ENCODE assay signal across 18 cellular contexts in genomic region chr1:248627971-248628844, GRCh38. TPM values are rescaled to one million over a fixed set of nuclear protein-coding genes. Genes with fewer than 3 reads are reported as not detected.
DNase-seq lines count a peak whose midpoint lies in the region; ATAC-seq and TF ChIP-seq lines count a peak whose summit lies in the region.
"Had no signal": no experiment of that assay in that cellular context is flagged by ENCODE, and none has a peak within 500 bp of the region (broad histone marks: within the 10 kb centered on the region; RNA-seq: fewer than 3 reads in every experiment).

No MANE protein-coding gene starts in this region.

- H3K4me1 ChIP-seq in MM.1S (ENCODE audit: low read length): no peaks in the 10 kb centered on the region
- H3K4me1 ChIP-seq: Caco-2 had no signal

- no peak overlapping the region for H3K4me3 ChIP-seq in MM.1S (ENCODE audit: low read length)

- no peaks in the 10 kb centered on the region for H3K9me3 Mint-ChIP-seq in stimulated activated memory B cell treated with anti-CD40 and anti-IgM and Interleukin-4, amounts not matched to agents 10 μg/mL and 1 μg/mL and 100 μg/mL, for 72 hours
- peaks cover 9% of the 10 kb centered on the region for H3K9me3 Mint-ChIP-seq in Calu3 (ENCODE audit: low read depth, unreplicated experiment)
- H3K9me3 Mint-ChIP-seq: stimulated activated naive CD8-positive, alpha-beta T cell treated with anti-CD3 and anti-CD28 coated beads, Interleukin-15, Interleukin-2, amounts not matched to agents 100 ng/mL and 50 ng/mL, for 24 hours had no signal

- intact Hi-C loops in Calu3 (cut with micrococcal nuclease; ENCODE audit: unreplicated experiment): no loop called here

- H3K9me3 ChIP-seq in MM.1S (replicated peaks; ENCODE audit: insufficient read depth, low read length): no peaks in the 10 kb centered on the region
- H3K9me3 ChIP-seq: Caco-2 had no signal

- ATAC-seq in GM18907 (IDR thresholded peaks at IDR 0.05; ENCODE audit: unreplicated experiment) (peak; percentile 73), GM21529 (IDR thresholded peaks at IDR 0.05; ENCODE audit: unreplicated experiment) (peak; percentile 99), HG03066 (IDR thresholded peaks at IDR 0.05; ENCODE audit: low read depth, unreplicated experiment) (peak; percentile 94)
- ATAC-seq in stimulated activated memory B cell treated with anti-CD40 and anti-IgM and Interleukin-4, amounts not matched to agents 10 μg/mL and 1 μg/mL and 100 μg/mL, for 72 hours: peak; percentile 74
- ATAC-seq: activated CD8-positive, alpha-beta memory T cell treated with anti-CD3 and anti-CD28 coated beads, Interleukin-2, amount 10 ng/mL, durations not matched to agents 7 days and 5 days had no signal

- H3K27me3 ChIP-seq in MM.1S (replicated peaks; ENCODE audit: insufficient read depth, low read length): no peaks in the 10 kb centered on the region

- no peaks in the 10 kb centered on the region for H3K9me2 ChIP-seq in MM.1S (replicated peaks; ENCODE audit: insufficient read depth, low read length)

- H3K27ac Mint-ChIP-seq in stimulated activated memory B cell treated with anti-CD40 and anti-IgM and Interleukin-4, amounts not matched to agents 10 μg/mL and 1 μg/mL and 100 μg/mL, for 72 hours: peak overlapping the region; percentile 74
- H3K27ac Mint-ChIP-seq in Calu3 (ENCODE audit: unreplicated experiment): no peak overlapping the region
- H3K27ac Mint-ChIP-seq: activated CD8-positive, alpha-beta memory T cell treated with anti-CD3 and anti-CD28 coated beads, Interleukin-2, amount 10 ng/mL, durations not matched to agents 7 days and 5 days; activated naive CD8-positive, alpha-beta T cell; mesothelial cell of epicardium; stimulated activated naive CD8-positive, alpha-beta T cell treated with anti-CD3 and anti-CD28 coated beads, Interleukin-15, Interleukin-2, amounts not matched to agents 100 ng/mL and 50 ng/mL, for 24 hours had no signal

- peak overlapping the region; percentile 40 for H3K4me3 Mint-ChIP-seq in stimulated activated memory B cell treated with anti-CD40 and anti-IgM and Interleukin-4, amounts not matched to agents 10 μg/mL and 1 μg/mL and 100 μg/mL, for 72 hours
- no peak overlapping the region for H3K4me3 Mint-ChIP-seq in Calu3 (ENCODE audit: low read depth, unreplicated experiment)
- H3K4me3 Mint-ChIP-seq: activated CD8-positive, alpha-beta memory T cell treated with anti-CD3 and anti-CD28 coated beads, Interleukin-2, amount 10 ng/mL, durations not matched to agents 7 days and 5 days; activated naive CD8-positive, alpha-beta T cell; mesothelial cell of epicardium; stimulated activated naive CD8-positive, alpha-beta T cell treated with anti-CD3 and anti-CD28 coated beads, Interleukin-15, Interleukin-2, amounts not matched to agents 100 ng/mL and 50 ng/mL, for 24 hours had no signal

- H3K36me3 Mint-ChIP-seq in stimulated activated memory B cell treated with anti-CD40 and anti-IgM and Interleukin-4, amounts not matched to agents 10 μg/mL and 1 μg/mL and 100 μg/mL, for 72 hours: peaks cover 6% of the 10 kb centered on the region
- no peaks in the 10 kb centered on the region for H3K36me3 Mint-ChIP-seq in Calu3 (ENCODE audit: insufficient read depth, unreplicated experiment)
- H3K36me3 Mint-ChIP-seq: activated CD8-positive, alpha-beta memory T cell treated with anti-CD3 and anti-CD28 coated beads, Interleukin-2, amount 10 ng/mL, durations not matched to agents 7 days and 5 days; activated naive CD8-positive, alpha-beta T cell; mesothelial cell of epicardium had no signal

- CTCF ChIA-PET in Calu3 (lab: Charles Lee): no interaction called here

- no peak overlapping the region for H3K9ac ChIP-seq in MM.1S (ENCODE audit: low read length)

- no TSS peak for BruUV-seq in Calu3 (replicated peaks; lab: Mats Ljungman, UMichigan)

- no peaks in the 10 kb centered on the region for H3K27me3 Mint-ChIP-seq in stimulated activated memory B cell treated with anti-CD40 and anti-IgM and Interleukin-4, amounts not matched to agents 10 μg/mL and 1 μg/mL and 100 μg/mL, for 72 hours
- H3K27me3 Mint-ChIP-seq in Calu3 (ENCODE audit: unreplicated experiment): no peaks in the 10 kb centered on the region
- H3K27me3 Mint-ChIP-seq: activated CD8-positive, alpha-beta memory T cell treated with anti-CD3 and anti-CD28 coated beads, Interleukin-2, amount 10 ng/mL, durations not matched to agents 7 days and 5 days; activated naive CD8-positive, alpha-beta T cell; stimulated activated naive CD8-positive, alpha-beta T cell treated with anti-CD3 and anti-CD28 coated beads, Interleukin-15, Interleukin-2, amounts not matched to agents 100 ng/mL and 50 ng/mL, for 24 hours had no signal

- peaks cover 7% of the 10 kb centered on the region for H3K4me1 Mint-ChIP-seq in stimulated activated memory B cell treated with anti-CD40 and anti-IgM and Interleukin-4, amounts not matched to agents 10 μg/mL and 1 μg/mL and 100 μg/mL, for 72 hours
- no peaks in the 10 kb centered on the region for H3K4me1 Mint-ChIP-seq in Calu3 (ENCODE audit: low read depth, unreplicated experiment)
- H3K4me1 Mint-ChIP-seq: activated CD8-positive, alpha-beta memory T cell treated with anti-CD3 and anti-CD28 coated beads, Interleukin-2, amount 10 ng/mL, durations not matched to agents 7 days and 5 days; mesothelial cell of epicardium had no signal

- H4K20me1 ChIP-seq in MM.1S (ENCODE audit: insufficient read depth, low read length): no peaks in the 10 kb centered on the region

- H2AFZ ChIP-seq in MM.1S (ENCODE audit: low read length): no peak overlapping the region

- TF ChIP-seq CTCF in MM.1S (IDR thresholded peaks at IDR 0.05; ENCODE audit: low read length) (no peak), Calu3 (IDR thresholded peaks at IDR 0.05; ENCODE audit: unreplicated experiment) (no peak)

- H3K79me2 ChIP-seq in MM.1S (ENCODE audit: low read length): no peaks in the 10 kb centered on the region

- H3K4me2 ChIP-seq in MM.1S (ENCODE audit: low read depth, low read length): no peak overlapping the region

- H3K27ac ChIP-seq in MM.1S (ENCODE audit: low read length): no peak overlapping the region
- H3K27ac ChIP-seq: HL-60, RWPE1 had no signal

- no peaks in the 10 kb centered on the region for H3K36me3 ChIP-seq in MM.1S (replicated peaks; ENCODE audit: insufficient read depth, low read length)

- DNase-seq in NAMALWA (ENCODE audit: low spot score) (no peak), MM.1S (no peak), Calu3 (no peak)
- DNase-seq: activated CD8-positive, alpha-beta memory T cell treated with anti-CD3 and anti-CD28 coated beads, Interleukin-2, amount 10 ng/mL, durations not matched to agents 7 days and 5 days; Caco-2; NCI-H345; stimulated activated CD4-positive, alpha-beta T cell treated with anti-CD3 and anti-CD28 coated beads, Interleukin-1b, Interleukin-23, amount 100 ng/mL, for 48 hours had no signal

- H3F3A ChIP-seq in MM.1S (ENCODE audit: insufficient read depth, low read length): no peaks in the 10 kb centered on the region

RNA-seq across cellular contexts. Expression of gene OR2T11, which starts 6.7 kb away (rescaled TPM):
- total RNA-seq in Calu3 (2022): not detected in 2 replicates
- total RNA-seq: activated CD8-positive, alpha-beta memory T cell treated with anti-CD3 and anti-CD28 coated beads, Interleukin-2, amount 10 ng/mL, durations not matched to agents 7 days and 5 days; Caco-2; epithelial cell of proximal tubule; M059J; mesothelial cell of epicardium had no signal

RNA-seq across cellular contexts. Expression of gene OR2T35, which starts 16.9 kb away (rescaled TPM):
- total RNA-seq in Calu3 (2022): not detected in 2 replicates
- total RNA-seq: activated CD8-positive, alpha-beta memory T cell treated with anti-CD3 and anti-CD28 coated beads, Interleukin-2, amount 10 ng/mL, durations not matched to agents 7 days and 5 days; Caco-2; epithelial cell of proximal tubule; M059J; mesothelial cell of epicardium had no signal

RNA-seq across cellular contexts. Expression of gene OR2T27, which starts 27.1 kb away (rescaled TPM):
- not detected in 2 replicates for total RNA-seq in Calu3 (2022)
- total RNA-seq: activated CD8-positive, alpha-beta memory T cell treated with anti-CD3 and anti-CD28 coated beads, Interleukin-2, amount 10 ng/mL, durations not matched to agents 7 days and 5 days; Caco-2; epithelial cell of proximal tubule; M059J; mesothelial cell of epicardium had no signal

RNA-seq across cellular contexts. Expression of gene OR2T10, which starts 30.7 kb away (rescaled TPM):
- not detected in 2 replicates for total RNA-seq in Calu3 (2022)
- total RNA-seq: activated CD8-positive, alpha-beta memory T cell treated with anti-CD3 and anti-CD28 coated beads, Interleukin-2, amount 10 ng/mL, durations not matched to agents 7 days and 5 days; Caco-2; epithelial cell of proximal tubule; M059J; mesothelial cell of epicardium had no signal

RNA-seq across cellular contexts. Expression of gene OR2T34, which starts 53.7 kb away (rescaled TPM):
- not detected in 2 replicates for total RNA-seq in Calu3 (2022)
- total RNA-seq: activated CD8-positive, alpha-beta memory T cell treated with anti-CD3 and anti-CD28 coated beads, Interleukin-2, amount 10 ng/mL, durations not matched to agents 7 days and 5 days; Caco-2; epithelial cell of proximal tubule; M059J; mesothelial cell of epicardium had no signal
